In genomic region chr6:12331951-12332749, GRCh38 we compare ENCODE assay signal across 14 cellular contexts. TPM values are rescaled to one million over a fixed set of nuclear protein-coding genes. Genes with fewer than 3 reads are reported as not detected.
A peak's percentile ranks its signal among the peaks of the same experiment; 100 is the strongest.
DNase-seq lines count a peak whose midpoint lies in the region; TF ChIP-seq lines count a peak whose summit lies in the region.
"Had no signal": no experiment of that assay in that cellular context is flagged by ENCODE, and none has a peak within 500 bp of the region (broad histone marks: within the 10 kb centered on the region; RNA-seq: fewer than 3 reads in every experiment).

No MANE protein-coding gene starts in this region.

- H3K4me1 ChIP-seq in ascending aorta (peaks cover 0 to 18% of the 10 kb centered on the region in 2 donors), stomach smooth muscle (ENCODE audit: control insufficient read depth, insufficient read depth, low read length) (peaks cover 18% of the 10 kb centered on the region), A673 (ENCODE audit: insufficient read depth, low read length, poor library complexity, severe bottlenecking) (no peaks in the 10 kb centered on the region)

- H3K36me3 ChIP-seq in ascending aorta (no peaks in the 10 kb centered on the region), stomach smooth muscle (ENCODE audit: control insufficient read depth in 2 of 2, insufficient read depth in 2 of 2, low read length in 2 of 2) (no peaks in the 10 kb centered on the region), A673 (ENCODE audit: insufficient read depth, low read length, poor library complexity, severe bottlenecking) (no peaks in the 10 kb centered on the region)
- H3K36me3 ChIP-seq: sigmoid colon had no signal

- H3K4me3 ChIP-seq in ascending aorta (no peak overlapping the region), stomach smooth muscle (ENCODE audit: low read length in 2 of 2) (no peak overlapping the region), A673 (ENCODE audit: low read depth, low read length, poor library complexity, severe bottlenecking) (no peak overlapping the region)
- H3K4me3 ChIP-seq: sigmoid colon had no signal

- CTCF ChIA-PET in A673 (lab: Charles Lee) = no interaction called here

- H3K9ac ChIP-seq in stomach smooth muscle (ENCODE audit: low read length in 2 of 2) = no peak overlapping the region

- H3K27ac ChIP-seq in ascending aorta (peak overlapping the region; percentile 69 to 80), stomach smooth muscle (ENCODE audit: low read length) (peak overlapping the region; percentile 6), A673 (ENCODE audit: low read depth, low read length, poor library complexity, severe bottlenecking) (no peak overlapping the region)

- DNase-seq in DMS53 (lab: John Stamatoyannopoulos, UW) = peak; percentile 51
- DNase-seq in DMS53 treated with DMSO at 0.1 percent for 48 hours (lab: John Stamatoyannopoulos, UW; ENCODE audit: unreplicated experiment) = no peak
- peak in 1 of 2 donors; percentile 71 for DNase-seq in ascending aorta (ENCODE audit: low spot score in 2 of 2)
- DNase-seq in islet precursor cell = peak; percentile 72
- DNase-seq in C1 segment of cervical spinal cord (lab: John Stamatoyannopoulos, UW) = no peak
- DNase-seq in A673 (ENCODE audit: low spot score) = no peak
- no peak for DNase-seq in SKM-1 (lab: John Stamatoyannopoulos, UW; ENCODE audit: unreplicated experiment)
- DNase-seq: 8988T; activated T-cell treated with anti-CD3 and anti-CD28 coated beads for 4 hours; amniotic stem cell; DND-41; effector memory CD4-positive, alpha-beta T cell; sigmoid colon had no signal

- H3K9me3 ChIP-seq in ascending aorta (no peaks in the 10 kb centered on the region), stomach smooth muscle (ENCODE audit: control insufficient read depth in 2 of 2, low read length in 2 of 2) (no peaks in the 10 kb centered on the region), A673 (ENCODE audit: low read depth, low read length, poor library complexity, severe bottlenecking) (no peaks in the 10 kb centered on the region)
- H3K9me3 ChIP-seq: sigmoid colon had no signal

- POLR2A ChIA-PET in A673 (lab: Charles Lee; ENCODE audit: low non-redundant PET) = interaction anchor here (0.7 kb wide), 1 partner anchor 1627 kb away, joined by 3 read pairs; no protein-coding TSS in a partner anchor

- H3K27me3 ChIP-seq in ascending aorta = no peaks in the 10 kb centered on the region
- no peaks in the 10 kb centered on the region for H3K27me3 ChIP-seq in stomach smooth muscle (ENCODE audit: control insufficient read depth in 1 of 2, insufficient read depth in 2 of 2, low read length in 2 of 2)
- H3K27me3 ChIP-seq in A673 (replicated peaks; ENCODE audit: insufficient read depth, low read depth, low read length, poor library complexity) = peaks cover 16% of the 10 kb centered on the region
- H3K27me3 ChIP-seq: sigmoid colon had no signal

- BruUV-seq in A673 (replicated peaks; lab: Mats Ljungman, UMichigan) = no TSS peak

- intact Hi-C loops in ascending aorta (cut with DNase I) = loop anchor here (2.0 kb wide), 1 partner anchor 17 kb away; no protein-coding TSS in a partner anchor
- intact Hi-C loops in A673 (cut with micrococcal nuclease; ENCODE audit: unreplicated experiment) = no loop called here

- no peak for TF ChIP-seq CTCF in ascending aorta (IDR thresholded peaks at IDR 0.05)
- no peak for TF ChIP-seq CTCF in A673 (conservative IDR thresholded peaks at IDR 0.05; ENCODE audit: low read depth, low read length)

RNA-seq across cellular contexts. Expression of gene EDN1, which starts 42.0 kb away (rescaled TPM):
- total RNA-seq in ascending aorta = 27.8 TPM
- not detected in 2 replicates for total RNA-seq in A673 (2021)

Comparison
In these comparisons a context has a peak if more than half of its experiments do, and no peak if none do; other contexts are left out.
1. DNase-seq: peak in DMS53 (single experiment) and islet precursor cell (single experiment); none in DMS53 treated with DMSO at 0.1 percent for 48 hours (single experiment), C1 segment of cervical spinal cord (0 of 14), A673 (single experiment) and SKM-1 (single experiment).
2. RNA of gene EDN1, which starts 42.0 kb away (total RNA-seq): 27.8 TPM in ascending aorta (single experiment); not detected in A673; every median in the first group is over 10 times any median in the second.